In genomic region chr10:110324201-110324804, GRCh38 we compare ENCODE assay signal across 11 cellular contexts. TPM values are rescaled to one million over a fixed set of nuclear protein-coding genes. Genes with fewer than 3 reads are reported as not detected.
DNase-seq lines count a peak whose midpoint lies in the region; ATAC-seq, FAIRE-seq and TF ChIP-seq lines count a peak whose summit lies in the region.
"Had no signal": no experiment of that assay in that cellular context is flagged by ENCODE, and none has a peak within 500 bp of the region (broad histone marks: within the 10 kb centered on the region; RNA-seq: fewer than 3 reads in every experiment).

No MANE protein-coding gene starts in this region.

- TF ChIP-seq POLR2A in GM12892 (IDR thresholded peaks at IDR 0.05; ENCODE audit: low read depth, low read length) = no peak
- no peak for TF ChIP-seq POLR2A in esophagus muscularis mucosa (IDR thresholded peaks at IDR 0.05; ENCODE audit: low read depth)

- no peak for TF ChIP-seq EP300 in esophagus muscularis mucosa (IDR thresholded peaks at IDR 0.05)

- TF ChIP-seq CTCF in esophagus muscularis mucosa (IDR thresholded peaks at IDR 0.05) = no peak

- H3K36me3 ChIP-seq in esophagus muscularis mucosa = no peaks in the 10 kb centered on the region
- H3K36me3 ChIP-seq in H7 (replicated peaks; ENCODE audit: control insufficient read depth, insufficient read depth, low read length) = no peaks in the 10 kb centered on the region

- intact Hi-C loops in esophagus muscularis mucosa (cut with DNase I) = no loop called here

- H3K9me3 ChIP-seq in esophagus muscularis mucosa = peaks cover 0 to 24% (median 17%) of the 10 kb centered on the region in 4 donors

- no peak overlapping the region for H3K4me3 ChIP-seq in esophagus muscularis mucosa
- H3K4me3 ChIP-seq in H7 (ENCODE audit: insufficient read depth, low read depth, low read length) = no peak overlapping the region

- H3K27me3 ChIP-seq in esophagus muscularis mucosa = no peaks in the 10 kb centered on the region
- H3K27me3 ChIP-seq in H7 (ENCODE audit: control insufficient read depth, insufficient read depth, low read length) = no peaks in the 10 kb centered on the region

- peak; percentile 56 for FAIRE-seq in GM12892 (lab: Jason Lieb, UNC)

- 80% methylated on average over 5 of the region's 5 CpGs for WGBS in esophagus muscularis mucosa

- DNase-seq in GM12892 (ENCODE audit: insufficient read length) (no peak), esophagus muscularis mucosa (ENCODE audit: extremely low spot score) (peak; percentile 31), foreskin melanocyte (no peak), C1 segment of cervical spinal cord (lab: John Stamatoyannopoulos, UW) (no peak), H7 (no peak), DMS153 treated with DMSO at 0.1 percent for 48 hours (lab: John Stamatoyannopoulos, UW; ENCODE audit: unreplicated experiment) (no peak)
- DNase-seq: DMS153 had no signal

- H3K4me1 ChIP-seq in esophagus muscularis mucosa = no peaks in the 10 kb centered on the region

- peak; percentile 22 for ATAC-seq in GM19468 (IDR thresholded peaks at IDR 0.05; ENCODE audit: extremely low read depth, unreplicated experiment)
- peak; percentile 47 for ATAC-seq in HG03460 (IDR thresholded peaks at IDR 0.05; ENCODE audit: unreplicated experiment)
- ATAC-seq: WTC11 had no signal

- H3K27ac ChIP-seq in esophagus muscularis mucosa (replicated peaks in 1 of 4) = no peak overlapping the region
- H3K27ac ChIP-seq: KMS-11 had no signal

RNA-seq across cellular contexts. Expression of gene SMNDC1, which starts 19.6 kb away (rescaled TPM):
- polyA plus RNA-seq in GM12892 (2012; ENCODE audit: missing spikeins) = 30.7 TPM
- total RNA-seq in esophagus muscularis mucosa = 10 to 100 TPM in 2 of 4 donors, 1 to 10 TPM in 2; 9.7 to 17.0 (median 13.1) TPM
- total RNA-seq in H7 (2014; rRNA removed; shearing (Covaris generic)) = 9.1 and 9.6 TPM in 2 replicates
